27 cellular contexts compared by ENCODE assay signal in the genomic region with DNA sequence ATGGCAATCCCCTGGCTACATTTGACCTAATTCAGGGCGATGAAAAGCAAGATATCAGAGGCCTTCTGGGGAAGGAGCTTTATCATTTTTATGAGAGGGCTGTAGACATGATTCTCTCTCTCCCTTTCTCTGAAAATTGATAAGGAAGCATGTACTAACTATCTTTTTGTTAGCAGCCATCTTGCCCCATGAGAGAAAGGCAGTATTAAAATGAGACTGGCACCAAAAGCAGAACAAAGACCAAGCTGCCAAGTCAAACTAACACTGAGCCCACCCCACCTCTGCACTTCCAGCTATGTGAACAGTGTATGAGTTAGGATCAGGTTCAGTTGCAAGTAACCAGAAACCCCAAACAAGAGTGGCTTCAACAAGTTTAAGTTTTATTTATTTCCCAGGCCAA.
"Had no signal": no experiment of that assay in that cellular context is flagged by ENCODE, and none has a peak within 500 bp of the region (broad histone marks: within the 10 kb centered on the region; RNA-seq: fewer than 3 reads in every experiment).

No MANE protein-coding gene starts in this region.

- H3K36me3 Mint-ChIP-seq: natural killer cell treated with Interleukin-12 subunit alpha and Interleukin-12 subunit beta and Interleukin-15 and Interleukin-18, amount 100 ng/mL, for 72 hours; stimulated activated effector memory CD8-positive, alpha-beta T cell treated with anti-CD3 and anti-CD28 coated beads, Interleukin-12 subunit alpha, Interleukin-12 subunit beta, amount 100 ng/mL, for 72 hours had no signal

- H3K9me3 Mint-ChIP-seq: dendritic cell treated with granulocyte-macrophage colony-stimulating factor and Interleukin-4, amounts not matched to agents 40 ng/mL and 50 ng/mL, for 4 days; natural killer cell treated with Interleukin-12 subunit alpha and Interleukin-12 subunit beta and Interleukin-15 and Interleukin-18, amount 100 ng/mL, for 72 hours had no signal

- H3K27me3 ChIP-seq: colonic mucosa, gastrocnemius medialis, left lung, neutrophil, right atrium auricular region, tibial nerve, upper lobe of right lung, uterus had no signal

- H3K27ac ChIP-seq: colonic mucosa, epithelial cell of prostate, gastrocnemius medialis, left lung, neutrophil, parathyroid adenoma, right atrium auricular region, thoracic aorta, tibial nerve, upper lobe of right lung, uterus had no signal

- H3K4me1 Mint-ChIP-seq: endodermal cell; stimulated activated effector memory CD8-positive, alpha-beta T cell treated with anti-CD3 and anti-CD28 coated beads, Interleukin-12 subunit alpha, Interleukin-12 subunit beta, amount 100 ng/mL, for 72 hours had no signal

- H3K27me3 Mint-ChIP-seq: dendritic cell treated with granulocyte-macrophage colony-stimulating factor and Interleukin-4, amounts not matched to agents 40 ng/mL and 50 ng/mL, for 4 days; natural killer cell treated with Interleukin-12 subunit alpha and Interleukin-12 subunit beta and Interleukin-15 and Interleukin-18, amount 100 ng/mL, for 72 hours; progenitor cell of endocrine pancreas had no signal

- H3K9ac ChIP-seq: parathyroid adenoma had no signal

- H3K27ac Mint-ChIP-seq: dendritic cell treated with granulocyte-macrophage colony-stimulating factor and Interleukin-4, amounts not matched to agents 40 ng/mL and 50 ng/mL, for 4 days; endodermal cell; natural killer cell treated with Interleukin-12 subunit alpha and Interleukin-12 subunit beta and Interleukin-15 and Interleukin-18, amount 100 ng/mL, for 72 hours; progenitor cell of endocrine pancreas; stimulated activated effector memory CD8-positive, alpha-beta T cell treated with anti-CD3 and anti-CD28 coated beads, Interleukin-12 subunit alpha, Interleukin-12 subunit beta, amount 100 ng/mL, for 72 hours had no signal

- H3K79me2 ChIP-seq: parathyroid adenoma had no signal

- H3K4me1 ChIP-seq: colonic mucosa, gastrocnemius medialis, left lung, parathyroid adenoma, right atrium auricular region, upper lobe of right lung, uterus had no signal

- H3K9me3 ChIP-seq: colonic mucosa, gastrocnemius medialis, left lung, neutrophil, right atrium auricular region, thoracic aorta, tibial nerve, upper lobe of right lung, uterus had no signal

- H3K4me3 Mint-ChIP-seq: dendritic cell treated with granulocyte-macrophage colony-stimulating factor and Interleukin-4, amounts not matched to agents 40 ng/mL and 50 ng/mL, for 4 days; endodermal cell; natural killer cell treated with Interleukin-12 subunit alpha and Interleukin-12 subunit beta and Interleukin-15 and Interleukin-18, amount 100 ng/mL, for 72 hours; neural crest cell; stimulated activated effector memory CD8-positive, alpha-beta T cell treated with anti-CD3 and anti-CD28 coated beads, Interleukin-12 subunit alpha, Interleukin-12 subunit beta, amount 100 ng/mL, for 72 hours; stimulated activated naive CD8-positive, alpha-beta T cell treated with anti-CD3 and anti-CD28 coated beads, Interleukin-15, Interleukin-2, amounts not matched to agents 100 ng/mL and 50 ng/mL, for 24 hours had no signal

- H3K4me3 ChIP-seq: colonic mucosa, gastrocnemius medialis, left lung, right atrium auricular region, smooth muscle cell, thoracic aorta, tibial nerve, upper lobe of right lung, uterus had no signal

- DNase-seq: effector CD8-positive, alpha-beta T cell; endodermal cell; foreskin fibroblast; gastrocnemius medialis; kidney; left lung; mesendoderm; stimulated activated CD4-positive, alpha-beta T cell treated with anti-CD3 and anti-CD28 coated beads, Interleukin-12 subunit alpha, Interleukin-12 subunit beta, amount 100 ng/mL, for 4 hours; stimulated activated CD4-positive, alpha-beta T cell treated with anti-CD3 and anti-CD28 coated beads, Interleukin-1b, Interleukin-23, amount 100 ng/mL, for 48 hours; stimulated activated CD4-positive, alpha-beta T cell treated with anti-CD3 and anti-CD28 coated beads, Interleukin-4, amount 100 ng/mL, for 1 hour; upper lobe of right lung; uterus had no signal

- H3K4me2 ChIP-seq: smooth muscle cell had no signal

- ATAC-seq: gastrocnemius medialis; natural killer cell treated with Interleukin-12 subunit alpha and Interleukin-12 subunit beta and Interleukin-15 and Interleukin-18, amount 100 ng/mL, for 72 hours; sciatic nerve; stimulated activated effector memory CD8-positive, alpha-beta T cell treated with anti-CD3 and anti-CD28 coated beads, Interleukin-12 subunit alpha, Interleukin-12 subunit beta, amount 100 ng/mL, for 72 hours; upper lobe of right lung had no signal

- H3K36me3 ChIP-seq: colonic mucosa, gastrocnemius medialis, left lung, neutrophil, right atrium auricular region, thoracic aorta, tibial nerve, upper lobe of right lung, uterus had no signal

- H2AFZ ChIP-seq: parathyroid adenoma had no signal
